ENCODE assay signal across 2 cellular contexts in the genomic region with DNA sequence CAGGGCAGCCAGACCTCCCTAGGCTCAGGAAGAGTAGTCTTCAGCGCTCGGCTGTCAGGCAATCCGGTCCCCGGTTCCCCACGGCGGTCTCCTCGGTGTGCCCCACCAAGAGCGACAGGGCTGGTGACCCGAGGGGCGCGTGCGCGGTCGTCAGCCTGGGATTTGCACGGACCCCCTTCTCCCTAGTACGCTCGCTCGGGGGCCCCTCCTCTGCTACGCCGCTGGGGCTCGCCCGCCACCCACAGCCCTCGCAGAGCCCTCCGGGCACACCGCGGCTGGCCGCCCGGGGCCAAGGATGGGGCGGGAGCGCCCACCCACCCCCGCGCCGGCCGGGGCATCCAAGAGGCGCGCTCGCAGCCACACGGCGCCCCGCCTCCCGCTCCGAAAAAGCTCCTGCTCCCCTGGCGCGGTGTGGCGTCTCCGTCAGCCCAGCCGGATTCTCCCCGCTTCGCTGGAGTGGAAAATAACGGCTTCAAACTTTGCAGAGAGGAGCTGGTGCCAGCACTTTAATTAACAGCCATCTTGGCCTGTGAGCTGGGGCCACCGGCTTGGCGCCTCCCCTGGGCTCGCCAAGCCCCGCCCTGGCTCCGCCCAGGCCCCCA.
TF ChIP-seq lines count a peak whose summit lies in the region.

No MANE protein-coding gene starts in this region.

TF ChIP-seq in HepG2, 621 proteins besides CTCF, POLR2A, EP300 and RAD21 (continues in another document):
- TF ChIP-seq ZSCAN12 (CRISPR knock-in tag; IDR thresholded peaks at IDR 0.05), result no peak
- no peak for TF ChIP-seq NR2F6 (IDR thresholded peaks at IDR 0.05)
- TF ChIP-seq NR2F6 (CRISPR knock-in tag; IDR thresholded peaks at IDR 0.05), result no peak
- TF ChIP-seq GZF1 (CRISPR knock-in tag; IDR thresholded peaks at IDR 0.05), result no peak
- TF ChIP-seq ZNF205 (CRISPR knock-in tag; IDR thresholded peaks at IDR 0.05), result no peak
- no peak for TF ChIP-seq ZNF121 (CRISPR knock-in tag; IDR thresholded peaks at IDR 0.05)
- TF ChIP-seq SSRP1 (CRISPR knock-in tag; IDR thresholded peaks at IDR 0.05), result no peak
- TF ChIP-seq ZC3H4 (CRISPR knock-in tag; IDR thresholded peaks at IDR 0.05; ENCODE audit: borderline replicate concordance), result no peak
- no peak for TF ChIP-seq ZNF614 (CRISPR knock-in tag; IDR thresholded peaks at IDR 0.05; ENCODE audit: borderline replicate concordance)
- TF ChIP-seq HNRNPLL (IDR thresholded peaks at IDR 0.05; ENCODE audit: low read depth, low read length, poor library complexity, severe bottlenecking), result peak; percentile 39
- no peak for TF ChIP-seq ZNF256 (CRISPR knock-in tag; conservative IDR thresholded peaks at IDR 0.05)
- TF ChIP-seq, protein P1, sequence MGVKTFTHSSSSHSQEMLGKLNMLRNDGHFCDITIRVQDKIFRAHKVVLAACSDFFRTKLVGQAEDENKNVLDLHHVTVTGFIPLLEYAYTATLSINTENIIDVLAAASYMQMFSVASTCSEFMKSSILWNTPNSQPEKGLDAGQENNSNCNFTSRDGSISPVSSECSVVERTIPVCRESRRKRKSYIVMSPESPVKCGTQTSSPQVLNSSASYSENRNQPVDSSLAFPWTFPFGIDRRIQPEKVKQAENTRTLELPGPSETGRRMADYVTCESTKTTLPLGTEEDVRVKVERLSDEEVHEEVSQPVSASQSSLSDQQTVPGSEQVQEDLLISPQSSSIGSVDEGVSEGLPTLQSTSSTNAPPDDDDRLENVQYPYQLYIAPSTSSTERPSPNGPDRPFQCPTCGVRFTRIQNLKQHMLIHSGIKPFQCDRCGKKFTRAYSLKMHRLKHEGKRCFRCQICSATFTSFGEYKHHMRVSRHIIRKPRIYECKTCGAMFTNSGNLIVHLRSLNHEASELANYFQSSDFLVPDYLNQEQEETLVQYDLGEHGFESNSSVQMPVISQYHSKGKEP (CRISPR knock-in tag; IDR thresholded peaks at IDR 0.05), result no peak
- TF ChIP-seq ZNF570 (CRISPR knock-in tag; IDR thresholded peaks at IDR 0.05; ENCODE audit: borderline replicate concordance), result no peak
- no peak for TF ChIP-seq KDM1A (CRISPR knock-in tag; IDR thresholded peaks at IDR 0.05)
- TF ChIP-seq ZNF136 (CRISPR knock-in tag; IDR thresholded peaks at IDR 0.05; ENCODE audit: low read depth), result no peak
- no peak for TF ChIP-seq ZNF530 (CRISPR knock-in tag; IDR thresholded peaks at IDR 0.05; ENCODE audit: low read depth)
- TF ChIP-seq, protein P2, sequence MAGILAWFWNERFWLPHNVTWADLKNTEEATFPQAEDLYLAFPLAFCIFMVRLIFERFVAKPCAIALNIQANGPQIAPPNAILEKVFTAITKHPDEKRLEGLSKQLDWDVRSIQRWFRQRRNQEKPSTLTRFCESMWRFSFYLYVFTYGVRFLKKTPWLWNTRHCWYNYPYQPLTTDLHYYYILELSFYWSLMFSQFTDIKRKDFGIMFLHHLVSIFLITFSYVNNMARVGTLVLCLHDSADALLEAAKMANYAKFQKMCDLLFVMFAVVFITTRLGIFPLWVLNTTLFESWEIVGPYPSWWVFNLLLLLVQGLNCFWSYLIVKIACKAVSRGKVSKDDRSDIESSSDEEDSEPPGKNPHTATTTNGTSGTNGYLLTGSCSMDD (CRISPR knock-in tag; IDR thresholded peaks at IDR 0.05), result no peak
- TF ChIP-seq, protein P3, sequence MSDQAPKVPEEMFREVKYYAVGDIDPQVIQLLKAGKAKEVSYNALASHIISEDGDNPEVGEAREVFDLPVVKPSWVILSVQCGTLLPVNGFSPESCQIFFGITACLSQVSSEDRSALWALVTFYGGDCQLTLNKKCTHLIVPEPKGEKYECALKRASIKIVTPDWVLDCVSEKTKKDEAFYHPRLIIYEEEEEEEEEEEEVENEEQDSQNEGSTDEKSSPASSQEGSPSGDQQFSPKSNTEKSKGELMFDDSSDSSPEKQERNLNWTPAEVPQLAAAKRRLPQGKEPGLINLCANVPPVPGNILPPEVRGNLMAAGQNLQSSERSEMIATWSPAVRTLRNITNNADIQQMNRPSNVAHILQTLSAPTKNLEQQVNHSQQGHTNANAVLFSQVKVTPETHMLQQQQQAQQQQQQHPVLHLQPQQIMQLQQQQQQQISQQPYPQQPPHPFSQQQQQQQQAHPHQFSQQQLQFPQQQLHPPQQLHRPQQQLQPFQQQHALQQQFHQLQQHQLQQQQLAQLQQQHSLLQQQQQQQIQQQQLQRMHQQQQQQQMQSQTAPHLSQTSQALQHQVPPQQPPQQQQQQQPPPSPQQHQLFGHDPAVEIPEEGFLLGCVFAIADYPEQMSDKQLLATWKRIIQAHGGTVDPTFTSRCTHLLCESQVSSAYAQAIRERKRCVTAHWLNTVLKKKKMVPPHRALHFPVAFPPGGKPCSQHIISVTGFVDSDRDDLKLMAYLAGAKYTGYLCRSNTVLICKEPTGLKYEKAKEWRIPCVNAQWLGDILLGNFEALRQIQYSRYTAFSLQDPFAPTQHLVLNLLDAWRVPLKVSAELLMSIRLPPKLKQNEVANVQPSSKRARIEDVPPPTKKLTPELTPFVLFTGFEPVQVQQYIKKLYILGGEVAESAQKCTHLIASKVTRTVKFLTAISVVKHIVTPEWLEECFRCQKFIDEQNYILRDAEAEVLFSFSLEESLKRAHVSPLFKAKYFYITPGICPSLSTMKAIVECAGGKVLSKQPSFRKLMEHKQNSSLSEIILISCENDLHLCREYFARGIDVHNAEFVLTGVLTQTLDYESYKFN (CRISPR knock-in tag; conservative IDR thresholded peaks at IDR 0.05), result no peak
- TF ChIP-seq U2AF1 (optimal IDR thresholded peaks at IDR 0.05; ENCODE audit: low read depth, low read length), result no peak

TF ChIP-seq in WTC11, 78 proteins besides CTCF, POLR2A, EP300 and RAD21:
- TF ChIP-seq NR3C1 (CRISPR knock-in tag; conservative IDR thresholded peaks at IDR 0.05; ENCODE audit: low read depth) (no peak), SOX15 (CRISPR knock-in tag; IDR thresholded peaks at IDR 0.05) (no peak), SP1 (CRISPR knock-in tag; conservative IDR thresholded peaks at IDR 0.05) (0 out of 2 replicates have a peak, but pooled peaks have one; percentile 49), SMAD3 (CRISPR knock-in tag; IDR thresholded peaks at IDR 0.05; ENCODE audit: borderline replicate concordance) (no peak), RELA (CRISPR knock-in tag; IDR thresholded peaks at IDR 0.05; ENCODE audit: borderline replicate concordance) (peak; percentile 71; the same call in 1 of the 2 replicates), ZBTB21 (CRISPR knock-in tag; IDR thresholded peaks at IDR 0.05; ENCODE audit: borderline replicate concordance) (peak; percentile 32; the same call in 1 of the 2 replicates)
- TF ChIP-seq, protein P4, sequence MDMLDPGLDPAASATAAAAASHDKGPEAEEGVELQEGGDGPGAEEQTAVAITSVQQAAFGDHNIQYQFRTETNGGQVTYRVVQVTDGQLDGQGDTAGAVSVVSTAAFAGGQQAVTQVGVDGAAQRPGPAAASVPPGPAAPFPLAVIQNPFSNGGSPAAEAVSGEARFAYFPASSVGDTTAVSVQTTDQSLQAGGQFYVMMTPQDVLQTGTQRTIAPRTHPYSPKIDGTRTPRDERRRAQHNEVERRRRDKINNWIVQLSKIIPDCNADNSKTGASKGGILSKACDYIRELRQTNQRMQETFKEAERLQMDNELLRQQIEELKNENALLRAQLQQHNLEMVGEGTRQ (CRISPR knock-in tag; IDR thresholded peaks at IDR 0.05), result no peak
- TF ChIP-seq, protein P5, sequence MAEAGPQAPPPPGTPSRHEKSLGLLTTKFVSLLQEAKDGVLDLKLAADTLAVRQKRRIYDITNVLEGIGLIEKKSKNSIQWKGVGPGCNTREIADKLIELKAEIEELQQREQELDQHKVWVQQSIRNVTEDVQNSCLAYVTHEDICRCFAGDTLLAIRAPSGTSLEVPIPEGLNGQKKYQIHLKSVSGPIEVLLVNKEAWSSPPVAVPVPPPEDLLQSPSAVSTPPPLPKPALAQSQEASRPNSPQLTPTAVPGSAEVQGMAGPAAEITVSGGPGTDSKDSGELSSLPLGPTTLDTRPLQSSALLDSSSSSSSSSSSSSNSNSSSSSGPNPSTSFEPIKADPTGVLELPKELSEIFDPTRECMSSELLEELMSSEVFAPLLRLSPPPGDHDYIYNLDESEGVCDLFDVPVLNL (CRISPR knock-in tag; IDR thresholded peaks at IDR 0.05; ENCODE audit: borderline replicate concordance, low read depth), result no peak
